ENCODE assay signal across 9 cellular contexts in the genomic region with DNA sequence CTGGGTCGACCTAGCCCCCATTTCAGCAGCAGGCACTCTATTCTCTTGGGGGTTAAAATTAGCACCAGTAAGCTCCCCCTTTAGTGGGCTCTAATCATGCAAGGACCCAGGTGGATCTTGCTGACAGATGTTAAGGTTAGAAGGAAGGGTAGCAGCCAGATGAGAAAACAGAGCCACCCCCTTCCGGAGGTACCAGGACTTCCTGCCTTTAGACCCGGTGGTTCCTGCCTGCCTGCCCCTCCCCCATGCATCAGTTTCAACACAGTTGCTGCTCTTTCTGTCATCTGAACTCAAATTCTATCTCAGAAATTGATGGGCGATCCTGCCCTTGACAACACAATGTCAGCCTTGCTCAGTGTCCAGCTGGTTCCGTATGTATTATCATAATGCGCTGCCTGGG.
DNase-seq lines count a peak whose midpoint lies in the region; ATAC-seq and TF ChIP-seq lines count a peak whose summit lies in the region.
"Had no signal": no experiment of that assay in that cellular context is flagged by ENCODE, and none has a peak within 500 bp of the region (broad histone marks: within the 10 kb centered on the region; RNA-seq: fewer than 3 reads in every experiment).

No MANE protein-coding gene starts in this region.

- H3K36me3 ChIP-seq in left ventricle myocardium inferior (no peaks in the 10 kb centered on the region), Karpas-422 (ENCODE audit: insufficient read depth, low read length) (no peaks in the 10 kb centered on the region), hepatocyte (replicated peaks; ENCODE audit: insufficient read depth, low read depth) (no peaks in the 10 kb centered on the region)
- H3K36me3 ChIP-seq: left lung had no signal

- H3K79me2 ChIP-seq in Karpas-422 (ENCODE audit: low read length): peaks cover 100% of the 10 kb centered on the region
- H3K79me2 ChIP-seq in hepatocyte: no peaks in the 10 kb centered on the region

- H2AFZ ChIP-seq in Karpas-422 (ENCODE audit: low read length): no peak overlapping the region
- no peak overlapping the region for H2AFZ ChIP-seq in hepatocyte

- DNase-seq in left ventricle myocardium inferior (peak; percentile 18), Right ventricle myocardium superior (no peak), Karpas-422 (peak; percentile 83), ACHN (no peak), hepatocyte (ENCODE audit: low spot score) (no peak), GM13977 (ENCODE audit: low spot score) (no peak)
- peak; percentile 2 for DNase-seq in activated effector memory CD4-positive, alpha-beta T cell treated with Interleukin-2 at 50 U/mL for 16 hours
- peak; percentile 48 for DNase-seq in stimulated activated CD4-positive, alpha-beta T cell treated with anti-CD3 and anti-CD28 coated beads, Interleukin-4, amount 100 ng/mL, for 1 hour

- peak overlapping the region; percentile 1 for H3K27ac ChIP-seq in left ventricle myocardium inferior (replicated peaks)
- H3K27ac ChIP-seq in Karpas-422 (ENCODE audit: low read length): peak overlapping the region; percentile 86
- H3K27ac ChIP-seq in hepatocyte: no peak overlapping the region
- H3K27ac ChIP-seq: left lung had no signal

- peak overlapping the region; percentile 37 for H3K4me2 ChIP-seq in Karpas-422 (ENCODE audit: low read depth, low read length, poor library complexity, severe bottlenecking)
- H3K4me2 ChIP-seq in hepatocyte: no peak overlapping the region

- intact Hi-C loops in left ventricle myocardium inferior (cut with micrococcal nuclease): no loop called here
- intact Hi-C loops in Right ventricle myocardium superior (cut with DNase I): no loop called here

- TF ChIP-seq CTCF in left ventricle myocardium inferior (IDR thresholded peaks at IDR 0.05; ENCODE audit: borderline replicate concordance) (no peak), hepatocyte (IDR thresholded peaks at IDR 0.05; ENCODE audit: poor library complexity) (no peak), GM13977 (IDR thresholded peaks at IDR 0.05; ENCODE audit: extremely low read depth, insufficient read depth, missing control alignments) (no peak)

- peaks cover 35% of the 10 kb centered on the region for H3K4me1 ChIP-seq in left ventricle myocardium inferior
- peaks cover 68% of the 10 kb centered on the region for H3K4me1 ChIP-seq in Karpas-422 (ENCODE audit: low read length)
- H3K4me1 ChIP-seq in hepatocyte (ENCODE audit: insufficient read depth): no peaks in the 10 kb centered on the region
- H3K4me1 ChIP-seq: left lung had no signal

- WGBS in hepatocyte (ENCODE audit: low lambda C conversion rate, missing lambda C conversion rate): 71% methylated on average over 6 of the region's 6 CpGs

- H3K9ac ChIP-seq in Karpas-422 (ENCODE audit: low read length): no peak overlapping the region

- in situ Hi-C loops in ACHN (cut with HindIII; ENCODE audit: low pct_ligation_motif_present, low pct_unique_long_range_greater_than_20kb, low sequenced_read_pairs) (no loop called here), GM13977 (cut with MboI; ENCODE audit: low pct_unique_long_range_greater_than_20kb, low sequenced_read_pairs, unreplicated experiment) (no loop called here)

- ATAC-seq in Right ventricle myocardium superior (ENCODE audit: poor library complexity): no peak
- ATAC-seq: left lung had no signal

- no peaks in the 10 kb centered on the region for H3K9me2 ChIP-seq in Karpas-422 (replicated peaks; ENCODE audit: insufficient read depth, low read length)
- no peaks in the 10 kb centered on the region for H3K9me2 ChIP-seq in hepatocyte (replicated peaks; ENCODE audit: insufficient read depth)

- no peaks in the 10 kb centered on the region for H4K20me1 ChIP-seq in Karpas-422 (ENCODE audit: insufficient read depth, low read depth, low read length)
- H4K20me1 ChIP-seq in hepatocyte (ENCODE audit: insufficient read depth, poor library complexity, severe bottlenecking): no peaks in the 10 kb centered on the region

- H3K9me3 ChIP-seq in left ventricle myocardium inferior (replicated peaks) (peaks cover 5% of the 10 kb centered on the region), Karpas-422 (ENCODE audit: low read length) (no peaks in the 10 kb centered on the region), hepatocyte (ENCODE audit: low read depth) (no peaks in the 10 kb centered on the region)
- H3K9me3 ChIP-seq: left lung had no signal

- no peaks in the 10 kb centered on the region for H3K27me3 ChIP-seq in left ventricle myocardium inferior (ENCODE audit: low read depth)
- H3K27me3 ChIP-seq in Karpas-422 (ENCODE audit: low read length): no peaks in the 10 kb centered on the region
- H3K27me3 ChIP-seq in hepatocyte: no peaks in the 10 kb centered on the region
- H3K27me3 ChIP-seq: left lung had no signal

- H3K4me3 ChIP-seq in left ventricle myocardium inferior: no peak overlapping the region
- H3K4me3 ChIP-seq in Karpas-422 (ENCODE audit: low read length): no peak overlapping the region
- no peak overlapping the region for H3K4me3 ChIP-seq in hepatocyte
- H3K4me3 ChIP-seq: left lung had no signal

Comparison
In these comparisons a context has a peak if more than half of its experiments do, and no peak if none do; other contexts are left out.
1. DNase-seq: peak in left ventricle myocardium inferior (single experiment), Karpas-422 (single experiment), activated effector memory CD4-positive, alpha-beta T cell treated with Interleukin-2 at 50 U/mL for 16 hours (single experiment) and stimulated activated CD4-positive, alpha-beta T cell treated with anti-CD3 and anti-CD28 coated beads, Interleukin-4, amount 100 ng/mL, for 1 hour (single experiment); none in Right ventricle myocardium superior (single experiment), ACHN (single experiment), hepatocyte (single experiment) and GM13977 (single experiment).